ENCODE assay signal across 9 cellular contexts in genomic region chr1:153849487-153850185, GRCh38.
A peak's percentile ranks its signal among the peaks of the same experiment; 100 is the strongest.
DNase-seq lines count a peak whose midpoint lies in the region; ATAC-seq, FAIRE-seq and TF ChIP-seq lines count a peak whose summit lies in the region.
"Had no signal": no experiment of that assay in that cellular context is flagged by ENCODE, and none has a peak within 500 bp of the region (broad histone marks: within the 10 kb centered on the region; RNA-seq: fewer than 3 reads in every experiment).

No MANE protein-coding gene starts in this region.

- H3K4me1 ChIP-seq in HepG2 (ENCODE audit: insufficient read depth, low read length) = peaks cover 6% of the 10 kb centered on the region

- TF ChIP-seq RAD21 in HepG2 (CRISPR knock-in tag; IDR thresholded peaks at IDR 0.05) = no peak

- no peak overlapping the region for H3K4me3 ChIP-seq in HepG2 (replicated peaks in 1 of 3; ENCODE audit: insufficient read depth in 1 of 3, low read depth in 2 of 3, low read length in 3 of 3)
- H3K4me3 ChIP-seq: thoracic aorta had no signal

- BruUV-seq in HepG2 (replicated peaks; lab: Mats Ljungman, UMichigan) = no TSS peak

- no peak for TF ChIP-seq POLR2A in HepG2 (IDR thresholded peaks at IDR 0.05; ENCODE audit: insufficient read depth in 1 of 2, low read depth in 2 of 2, low read length in 2 of 2)

- H3K27me3 ChIP-seq in HepG2 (ENCODE audit: control insufficient read depth in 1 of 2, insufficient read depth in 2 of 2, low read length in 2 of 2) = no peaks in the 10 kb centered on the region

- FAIRE-seq in HepG2 (lab: Jason Lieb, UNC) = no peak

- no peak overlapping the region for H3K4me2 ChIP-seq in HepG2 (ENCODE audit: low read depth, low read length)

- peaks cover 6% of the 10 kb centered on the region for H3K79me2 ChIP-seq in HepG2 (ENCODE audit: insufficient read depth, low read length)

- H3K9me3 ChIP-seq in HepG2 (ENCODE audit: low read length) = no peaks in the 10 kb centered on the region
- H3K9me3 ChIP-seq: thoracic aorta had no signal

- in situ Hi-C loops in HepG2 (cut with HindIII; ENCODE audit: extremely low pct_ligation_motif_present, low pct_unique_long_range_greater_than_20kb) = no loop called here

- CTCF ChIA-PET in HepG2 (lab: Yijun Ruan, JAX; ENCODE audit: low intra/inter-chr PET ratio, low total read pairs) = no interaction called here

- no peak overlapping the region for H2AFZ ChIP-seq in HepG2 (ENCODE audit: low read length)

- H3K9ac ChIP-seq in HepG2 (ENCODE audit: insufficient read depth, low read depth, low read length) = no peak overlapping the region

- POLR2A ChIA-PET in HepG2 (lab: Yijun Ruan, JAX) = no interaction called here

- DNase-seq in GM19238 (ENCODE audit: insufficient read length, low spot score) = peak; percentile 33
- peak; percentile 83 for DNase-seq in SKM-1 treated with dmso at 0.1 percent for 144 hours (lab: John Stamatoyannopoulos, UW; ENCODE audit: unreplicated experiment)
- DNase-seq in stimulated activated CD4-positive, alpha-beta T cell treated with anti-CD3 and anti-CD28 coated beads, Interleukin-1b, Interleukin-23, amount 100 ng/mL, for 48 hours = peak; percentile 33
- no peak for DNase-seq in ecto neural progenitor cell (ENCODE audit: low spot score)
- DNase-seq in NCI-H2081 treated with DMSO at 0.1 percent for 48 hours (lab: John Stamatoyannopoulos, UW) = no peak
- DNase-seq in HepG2 (ENCODE audit: low spot score) = no peak
- DNase-seq in kidney tubule cell (ENCODE audit: low spot score) = no peak

- intact Hi-C loops in HepG2 (cut with micrococcal nuclease; ENCODE audit: unreplicated experiment) = no loop called here

- TF ChIP-seq EP300 in HepG2 (IDR thresholded peaks at IDR 0.05; ENCODE audit: low read depth in 2 of 2, low read length in 2 of 2) (no peak), HepG2 (CRISPR knock-in tag; IDR thresholded peaks at IDR 0.05; ENCODE audit: borderline replicate concordance) (no peak)

- H3K36me3 ChIP-seq in HepG2 (replicated peaks in 1 of 2; ENCODE audit: control insufficient read depth in 1 of 2, insufficient read depth in 2 of 2, low read length in 2 of 2) = peaks cover 1 to 13% of the 10 kb centered on the region in 2 experiments; a peak in 1 of 5 replicates
- H3K36me3 ChIP-seq: thoracic aorta had no signal

- ATAC-seq in HG02981 (IDR thresholded peaks at IDR 0.05; ENCODE audit: unreplicated experiment) (peak; percentile 62), HepG2 (no peak)

- no peak overlapping the region for H3K27ac ChIP-seq in HepG2 (ENCODE audit: extremely low read length, insufficient read depth, low read length)
- H3K27ac ChIP-seq: thoracic aorta had no signal

- no peak for TF ChIP-seq CTCF in HepG2 (CRISPR knock-in tag; IDR thresholded peaks at IDR 0.05)

- H4K20me1 ChIP-seq in HepG2 (ENCODE audit: insufficient read depth, low read length) = no peaks in the 10 kb centered on the region; the same call in 1 of the 2 replicates

- WGBS in HepG2 (ENCODE audit: low lambda C conversion rate) = 76% methylated on average over 5 of the region's 5 CpGs

TF ChIP-seq in HepG2, 621 proteins besides CTCF, POLR2A, EP300 and RAD21 (continues in another document):
- TF ChIP-seq DMTF1 (CRISPR knock-in tag; IDR thresholded peaks at IDR 0.05) (no peak), ZNF687 (CRISPR knock-in tag; IDR thresholded peaks at IDR 0.05) (no peak), ZNF142 (CRISPR knock-in tag; IDR thresholded peaks at IDR 0.05) (no peak), HNF4G (IDR thresholded peaks at IDR 0.05; ENCODE audit: borderline replicate concordance, low read depth, low read length) (no peak), HNF4G (CRISPR knock-in tag; IDR thresholded peaks at IDR 0.05; ENCODE audit: borderline replicate concordance, low read depth) (no peak), FIP1L1 (IDR thresholded peaks at IDR 0.05; ENCODE audit: borderline replicate concordance, insufficient read depth, low read depth, low read length) (no peak), ZSCAN9 (CRISPR knock-in tag; IDR thresholded peaks at IDR 0.05; ENCODE audit: borderline replicate concordance) (no peak), SALL1 (CRISPR knock-in tag; IDR thresholded peaks at IDR 0.05) (no peak), ARID2 (CRISPR knock-in tag; IDR thresholded peaks at IDR 0.05; ENCODE audit: borderline replicate concordance) (no peak)

Comparison
In these comparisons a context has a peak if more than half of its experiments do, and no peak if none do; other contexts are left out.
1. DNase-seq: peak in GM19238 (single experiment), SKM-1 treated with dmso at 0.1 percent for 144 hours (single experiment) and stimulated activated CD4-positive, alpha-beta T cell treated with anti-CD3 and anti-CD28 coated beads, Interleukin-1b, Interleukin-23, amount 100 ng/mL, for 48 hours (single experiment); none in ecto neural progenitor cell (single experiment), NCI-H2081 treated with DMSO at 0.1 percent for 48 hours (single experiment), HepG2 (single experiment) and kidney tubule cell (single experiment).